11 cellular contexts compared by ENCODE assay signal in genomic region chr4:94256833-94257232, GRCh38. TPM values are rescaled to one million over a fixed set of nuclear protein-coding genes. Genes with fewer than 3 reads are reported as not detected.
DNase-seq lines count a peak whose midpoint lies in the region; ATAC-seq and TF ChIP-seq lines count a peak whose summit lies in the region.
"Had no signal": no experiment of that assay in that cellular context is flagged by ENCODE, and none has a peak within 500 bp of the region (broad histone marks: within the 10 kb centered on the region; RNA-seq: fewer than 3 reads in every experiment).

No MANE protein-coding gene starts in this region.

- in situ Hi-C loops in astrocyte of the spinal cord (cut with HindIII; ENCODE audit: low sequenced_read_pairs) = no loop called here

- TF ChIP-seq RAD21 in neural cell (conservative IDR thresholded peaks at IDR 0.05) = peak; percentile 59

- H3K36me3 ChIP-seq in neural cell (ENCODE audit: insufficient read depth, low read length) = no peaks in the 10 kb centered on the region

- H3K79me2 ChIP-seq in neural cell (replicated peaks; ENCODE audit: insufficient read depth, low read length) = no peaks in the 10 kb centered on the region

- no peak for ATAC-seq in HG03460 (IDR thresholded peaks at IDR 0.05; ENCODE audit: unreplicated experiment)
- no peak for ATAC-seq in GM19397 (IDR thresholded peaks at IDR 0.05; ENCODE audit: unreplicated experiment)
- no peak for ATAC-seq in HG02970 (IDR thresholded peaks at IDR 0.05; ENCODE audit: low FRiP score, unreplicated experiment)
- ATAC-seq: upper lobe of right lung had no signal

- H3K9me3 ChIP-seq in neural cell (ENCODE audit: low read length) = no peaks in the 10 kb centered on the region
- H3K9me3 ChIP-seq: upper lobe of right lung had no signal

- H3K9me2 ChIP-seq in neural cell (ENCODE audit: insufficient read depth, low read length) = no peaks in the 10 kb centered on the region

- TF ChIP-seq EP300 in neural cell (conservative IDR thresholded peaks at IDR 0.05; ENCODE audit: poor library complexity, severe bottlenecking) = no peak

- no peak overlapping the region for H3K27ac ChIP-seq in neural cell (ENCODE audit: low read length)
- H3K27ac ChIP-seq: upper lobe of right lung had no signal

- H3F3A ChIP-seq in neural cell (ENCODE audit: insufficient read depth, low read length, poor library complexity, severe bottlenecking) = no peaks in the 10 kb centered on the region

- TF ChIP-seq CTCF in astrocyte of the spinal cord (IDR thresholded peaks at IDR 0.05; ENCODE audit: low read depth, low read length) = peak; percentile 35
- TF ChIP-seq CTCF in neural cell (IDR thresholded peaks at IDR 0.05; ENCODE audit: poor library complexity, severe bottlenecking) = peak; percentile 52

- H3K4me2 ChIP-seq in neural cell (ENCODE audit: low read length) = no peak overlapping the region

- H3K4me3 ChIP-seq in astrocyte of the spinal cord (ENCODE audit: low read depth, low read length) = no peak overlapping the region
- no peak overlapping the region for H3K4me3 ChIP-seq in neural cell (ENCODE audit: low read length)
- H3K4me3 ChIP-seq: upper lobe of right lung had no signal

- no peaks in the 10 kb centered on the region for H4K20me1 ChIP-seq in neural cell (ENCODE audit: insufficient read depth)

- H3K9ac ChIP-seq in neural cell (ENCODE audit: low read length) = no peak overlapping the region

- DNase-seq in NCI-H1105 treated with DMSO at 0.1 percent for 48 hours (lab: John Stamatoyannopoulos, UW) = peak; percentile 6
- DNase-seq in NCI-H1105 (lab: John Stamatoyannopoulos, UW) = no peak
- DNase-seq in Kasumi-1 (lab: John Stamatoyannopoulos, UW) = peak; percentile 41 to 62
- DNase-seq in astrocyte of the spinal cord (ENCODE audit: low read depth, low spot score) = no peak
- DNase-seq: activated CD4-positive, alpha-beta T cell treated with anti-CD3 and anti-CD28 coated beads for 4 hours; NCI-H1436; upper lobe of right lung had no signal

- no peaks in the 10 kb centered on the region for H3K27me3 ChIP-seq in neural cell (ENCODE audit: insufficient read depth, low read depth, low read length)
- H3K27me3 ChIP-seq: upper lobe of right lung had no signal

- H2AFZ ChIP-seq in neural cell (ENCODE audit: low read depth, low read length) = no peak overlapping the region

TF ChIP-seq in neural cell, 6 proteins besides CTCF, POLR2A, EP300 and RAD21:
- TF ChIP-seq POLR2AphosphoS5 (IDR thresholded peaks at IDR 0.05) = no peak
- peak; percentile 65 for TF ChIP-seq SMC3 (conservative IDR thresholded peaks at IDR 0.05; ENCODE audit: poor library complexity)

RNA-seq across cellular contexts. Expression of gene SMARCAD1, which starts 49.2 kb away (rescaled TPM):
- 118 and 129 TPM in 2 replicates for polyA plus RNA-seq in neural cell
- 228 and 243 TPM in 2 replicates for polyA minus RNA-seq in neural cell

Comparison
In these comparisons a context has a peak if more than half of its experiments do, and no peak if none do; other contexts are left out.
1. DNase-seq: peak in NCI-H1105 treated with DMSO at 0.1 percent for 48 hours (single experiment) and Kasumi-1 (2 of 2); none in NCI-H1105 (single experiment) and astrocyte of the spinal cord (single experiment).